ENCODE assay signal across 8 cellular contexts in genomic region chr15:73994912-73995622, GRCh38. TPM values are rescaled to one million over a fixed set of nuclear protein-coding genes. Genes with fewer than 3 reads are reported as not detected.
DNase-seq lines count a peak whose midpoint lies in the region; ATAC-seq, FAIRE-seq and TF ChIP-seq lines count a peak whose summit lies in the region.

No MANE protein-coding gene starts in this region.

- peak overlapping the region; percentile 83 for H3K9ac ChIP-seq in DND-41 (ENCODE audit: low read depth, low read length)
- H3K9ac ChIP-seq in astrocyte (ENCODE audit: low read length), result peak overlapping the region; percentile 92

- no peaks in the 10 kb centered on the region for H3K27me3 Mint-ChIP-seq in astrocyte (ENCODE audit: low read depth, unreplicated experiment)

- H3K4me1 Mint-ChIP-seq in astrocyte (ENCODE audit: low read depth, unreplicated experiment), result peaks cover 26% of the 10 kb centered on the region

- H3K79me2 ChIP-seq in DND-41 (ENCODE audit: insufficient read depth, low read length), result peaks cover 65% of the 10 kb centered on the region
- H3K79me2 ChIP-seq in astrocyte (ENCODE audit: insufficient read depth, low read length), result peaks cover 60% of the 10 kb centered on the region

- no peaks in the 10 kb centered on the region for H3K9me3 Mint-ChIP-seq in astrocyte (ENCODE audit: unreplicated experiment)

- peak overlapping the region; percentile 94 for H3K4me3 Mint-ChIP-seq in astrocyte (ENCODE audit: unreplicated experiment)

- ATAC-seq in DND-41 (ENCODE audit: insufficient read depth, low read depth) (no peak), GM19452 (IDR thresholded peaks at IDR 0.05; ENCODE audit: unreplicated experiment) (no peak)
- ATAC-seq in stimulated activated naive CD8-positive, alpha-beta T cell treated with anti-CD3 and anti-CD28 coated beads, Interleukin-15, Interleukin-2, amounts not matched to agents 100 U/mL and 50 U/mL, for 24 hours, result no peak

- H3K36me3 ChIP-seq in DND-41 (ENCODE audit: insufficient read depth, low read length) (peaks cover 20% of the 10 kb centered on the region), astrocyte (ENCODE audit: insufficient read depth, low read length) (peaks cover 9% of the 10 kb centered on the region), kidney epithelial cell (ENCODE audit: control insufficient read depth, insufficient read depth, low read length) (peaks cover 4% of the 10 kb centered on the region)

- H3K27ac ChIP-seq in DND-41 (ENCODE audit: low read length) (peak overlapping the region; percentile 89), astrocyte (ENCODE audit: low read depth, low read length) (peak overlapping the region; percentile 67)

- no peak for FAIRE-seq in astrocyte (lab: Jason Lieb, UNC)

- H4K20me1 ChIP-seq in DND-41 (ENCODE audit: insufficient read depth, low read length) (no peaks in the 10 kb centered on the region), astrocyte (ENCODE audit: insufficient read depth, low read length) (peaks cover 28% of the 10 kb centered on the region)

- H3K4me3 ChIP-seq in DND-41 (ENCODE audit: low read depth in 1 of 2, low read length in 2 of 2), result peak overlapping the region; percentile 90 to 99
- H3K4me3 ChIP-seq in astrocyte (ENCODE audit: insufficient read depth, low read depth, low read length), result peak overlapping the region; percentile 90
- peak overlapping the region; percentile 94 for H3K4me3 ChIP-seq in kidney epithelial cell (ENCODE audit: low read depth, low read length)

- H3K9me3 ChIP-seq in DND-41 (ENCODE audit: insufficient read depth, low read length, severe bottlenecking), result no peaks in the 10 kb centered on the region
- H3K9me3 ChIP-seq in astrocyte (ENCODE audit: insufficient read depth, low read depth, low read length), result no peaks in the 10 kb centered on the region

- TF ChIP-seq CTCF in DND-41 (IDR thresholded peaks at IDR 0.05; ENCODE audit: borderline replicate concordance, extremely low read depth, low read length, poor library complexity, severe bottlenecking), result no peak
- TF ChIP-seq CTCF in astrocyte (IDR thresholded peaks at IDR 0.05; ENCODE audit: insufficient read depth, low read depth, low read length), result no peak
- TF ChIP-seq CTCF in kidney epithelial cell (IDR thresholded peaks at IDR 0.05; ENCODE audit: insufficient read depth, low read length, poor library complexity, severe bottlenecking), result no peak

- peaks cover 75% of the 10 kb centered on the region for H3K4me1 ChIP-seq in DND-41 (ENCODE audit: insufficient read depth, low read length)
- peaks cover 30% of the 10 kb centered on the region for H3K4me1 ChIP-seq in astrocyte (ENCODE audit: insufficient read depth, low read length)

- H3K4me2 ChIP-seq in DND-41 (ENCODE audit: insufficient read depth, low read length) (peak overlapping the region; percentile 98), astrocyte (ENCODE audit: low read length) (peak overlapping the region; percentile 92)

- H3K27me3 ChIP-seq in DND-41 (ENCODE audit: insufficient read depth, low read length, poor library complexity) (no peaks in the 10 kb centered on the region), astrocyte (ENCODE audit: insufficient read depth, low read length) (no peaks in the 10 kb centered on the region), kidney epithelial cell (ENCODE audit: control insufficient read depth, insufficient read depth, low read length) (no peaks in the 10 kb centered on the region)

- H2AFZ ChIP-seq in DND-41 (ENCODE audit: low read depth, low read length) (peak overlapping the region; percentile 97), astrocyte (ENCODE audit: low read depth, low read length) (peak overlapping the region; percentile 46)

- DNase-seq in DND-41 (peak; percentile 41), Kasumi-1 (lab: John Stamatoyannopoulos, UW) (peak; percentile 38 to 50), astrocyte (ENCODE audit: low read depth) (no peak), kidney epithelial cell (ENCODE audit: low read depth) (no peak), globus pallidus (ENCODE audit: low spot score) (no peak)
- peak; percentile 25 for DNase-seq in stimulated activated naive CD8-positive, alpha-beta T cell treated with anti-CD3 and anti-CD28 coated beads, Interleukin-15, Interleukin-2, amounts not matched to agents 100 U/mL and 50 U/mL, for 24 hours
- DNase-seq in stimulated activated CD4-positive, alpha-beta T cell treated with anti-CD3 and anti-CD28 coated beads, Interleukin-1b, Interleukin-23, amount 100 ng/mL, for 48 hours, result no peak

- peaks cover 6% of the 10 kb centered on the region for H3K36me3 Mint-ChIP-seq in astrocyte (ENCODE audit: low read depth, unreplicated experiment)

- H3K27ac Mint-ChIP-seq in astrocyte (ENCODE audit: unreplicated experiment), result peak overlapping the region; percentile 90

RNA-seq across cellular contexts. Expression of gene PML, which starts 0.6 kb away (rescaled TPM):
- total RNA-seq in astrocyte, result 116 and 119 TPM in 2 replicates
- total RNA-seq in kidney epithelial cell, result 94.1 and 146 TPM in 2 replicates

RNA-seq across cellular contexts. Expression of gene STOML1, which starts 3.0 kb away (rescaled TPM):
- 12.4 and 16.6 TPM in 2 replicates for total RNA-seq in astrocyte
- total RNA-seq in kidney epithelial cell, result 13.6 and 18.3 TPM in 2 replicates

Comparison
In these comparisons a context has a peak if more than half of its experiments do, and no peak if none do; other contexts are left out.
1. DNase-seq: peak in DND-41 (single experiment), Kasumi-1 (2 of 2) and stimulated activated naive CD8-positive, alpha-beta T cell treated with anti-CD3 and anti-CD28 coated beads, Interleukin-15, Interleukin-2, amounts not matched to agents 100 U/mL and 50 U/mL, for 24 hours (single experiment); none in astrocyte (single experiment), kidney epithelial cell (single experiment), stimulated activated CD4-positive, alpha-beta T cell treated with anti-CD3 and anti-CD28 coated beads, Interleukin-1b, Interleukin-23, amount 100 ng/mL, for 48 hours (single experiment) and globus pallidus (single experiment).
2. Peak in every context shown above with its lines, with median percentiles within 50 percentile points of each other: H3K4me3 ChIP-seq.